In genomic region chr3:79361748-79362378, GRCh38 we compare ENCODE assay signal across 2 cellular contexts.
TF ChIP-seq lines count a peak whose summit lies in the region.

No MANE protein-coding gene starts in this region.

TF ChIP-seq in K562, 482 proteins besides CTCF, POLR2A, EP300 and RAD21 (continued from another document):
- no peak for TF ChIP-seq NFIX (CRISPR knock-in tag; IDR thresholded peaks at IDR 0.05; ENCODE audit: low read depth)
- no peak for TF ChIP-seq ZEB2 (IDR thresholded peaks at IDR 0.05)
- no peak for TF ChIP-seq CTBP1 (IDR thresholded peaks at IDR 0.05; ENCODE audit: borderline replicate concordance)
- TF ChIP-seq MED1 (CRISPR knock-in tag; IDR thresholded peaks at IDR 0.05; ENCODE audit: borderline replicate concordance): no peak
- no peak for TF ChIP-seq TEAD1 (CRISPR knock-in tag; IDR thresholded peaks at IDR 0.05)
- TF ChIP-seq, protein P1, sequence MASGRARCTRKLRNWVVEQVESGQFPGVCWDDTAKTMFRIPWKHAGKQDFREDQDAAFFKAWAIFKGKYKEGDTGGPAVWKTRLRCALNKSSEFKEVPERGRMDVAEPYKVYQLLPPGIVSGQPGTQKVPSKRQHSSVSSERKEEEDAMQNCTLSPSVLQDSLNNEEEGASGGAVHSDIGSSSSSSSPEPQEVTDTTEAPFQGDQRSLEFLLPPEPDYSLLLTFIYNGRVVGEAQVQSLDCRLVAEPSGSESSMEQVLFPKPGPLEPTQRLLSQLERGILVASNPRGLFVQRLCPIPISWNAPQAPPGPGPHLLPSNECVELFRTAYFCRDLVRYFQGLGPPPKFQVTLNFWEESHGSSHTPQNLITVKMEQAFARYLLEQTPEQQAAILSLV (tag; IDR thresholded peaks at IDR 0.05): no peak
- no peak for TF ChIP-seq ZNF609 (CRISPR knock-in tag; IDR thresholded peaks at IDR 0.05; ENCODE audit: borderline replicate concordance)

TF ChIP-seq in HepG2, 621 proteins besides CTCF, POLR2A, EP300 and RAD21 (continued from another document):
- TF ChIP-seq MTF2 (CRISPR knock-in tag; IDR thresholded peaks at IDR 0.05; ENCODE audit: borderline replicate concordance) (no peak), ZSCAN20 (CRISPR knock-in tag; IDR thresholded peaks at IDR 0.05; ENCODE audit: borderline replicate concordance) (no peak), ZNF354B (CRISPR knock-in tag; IDR thresholded peaks at IDR 0.05) (no peak), ZNF44 (CRISPR knock-in tag; IDR thresholded peaks at IDR 0.05) (no peak), GZF1 (CRISPR knock-in tag; IDR thresholded peaks at IDR 0.05) (no peak), CBX5 (CRISPR knock-in tag; IDR thresholded peaks at IDR 0.05; ENCODE audit: borderline replicate concordance) (no peak), ZNF788 (CRISPR knock-in tag; IDR thresholded peaks at IDR 0.05; ENCODE audit: borderline replicate concordance) (no peak), POLR2AphosphoS2 (IDR thresholded peaks at IDR 0.05; ENCODE audit: low read depth, low read length) (no peak)
- TF ChIP-seq, protein P2, sequence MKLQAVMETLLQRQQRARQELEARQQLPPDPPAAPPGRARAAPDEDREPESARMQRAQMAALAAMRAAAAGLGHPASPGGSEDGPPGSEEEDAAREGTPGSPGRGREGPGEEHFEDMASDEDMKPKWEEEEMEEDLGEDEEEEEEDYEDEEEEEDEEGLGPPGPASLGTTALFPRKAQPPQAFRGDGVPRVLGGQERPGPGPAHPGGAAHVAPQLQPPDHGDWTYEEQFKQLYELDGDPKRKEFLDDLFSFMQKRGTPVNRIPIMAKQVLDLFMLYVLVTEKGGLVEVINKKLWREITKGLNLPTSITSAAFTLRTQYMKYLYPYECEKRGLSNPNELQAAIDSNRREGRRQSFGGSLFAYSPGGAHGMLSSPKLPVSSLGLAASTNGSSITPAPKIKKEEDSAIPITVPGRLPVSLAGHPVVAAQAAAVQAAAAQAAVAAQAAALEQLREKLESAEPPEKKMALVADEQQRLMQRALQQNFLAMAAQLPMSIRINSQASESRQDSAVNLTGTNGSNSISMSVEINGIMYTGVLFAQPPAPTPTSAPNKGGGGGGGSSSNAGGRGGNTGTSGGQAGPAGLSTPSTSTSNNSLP (IDR thresholded peaks at IDR 0.05; ENCODE audit: low read depth, low read length): 0 out of 2 replicates have a peak, but pooled peaks have one; percentile 34
